ENCODE assay signal across 1 cellular context in the genomic region with DNA sequence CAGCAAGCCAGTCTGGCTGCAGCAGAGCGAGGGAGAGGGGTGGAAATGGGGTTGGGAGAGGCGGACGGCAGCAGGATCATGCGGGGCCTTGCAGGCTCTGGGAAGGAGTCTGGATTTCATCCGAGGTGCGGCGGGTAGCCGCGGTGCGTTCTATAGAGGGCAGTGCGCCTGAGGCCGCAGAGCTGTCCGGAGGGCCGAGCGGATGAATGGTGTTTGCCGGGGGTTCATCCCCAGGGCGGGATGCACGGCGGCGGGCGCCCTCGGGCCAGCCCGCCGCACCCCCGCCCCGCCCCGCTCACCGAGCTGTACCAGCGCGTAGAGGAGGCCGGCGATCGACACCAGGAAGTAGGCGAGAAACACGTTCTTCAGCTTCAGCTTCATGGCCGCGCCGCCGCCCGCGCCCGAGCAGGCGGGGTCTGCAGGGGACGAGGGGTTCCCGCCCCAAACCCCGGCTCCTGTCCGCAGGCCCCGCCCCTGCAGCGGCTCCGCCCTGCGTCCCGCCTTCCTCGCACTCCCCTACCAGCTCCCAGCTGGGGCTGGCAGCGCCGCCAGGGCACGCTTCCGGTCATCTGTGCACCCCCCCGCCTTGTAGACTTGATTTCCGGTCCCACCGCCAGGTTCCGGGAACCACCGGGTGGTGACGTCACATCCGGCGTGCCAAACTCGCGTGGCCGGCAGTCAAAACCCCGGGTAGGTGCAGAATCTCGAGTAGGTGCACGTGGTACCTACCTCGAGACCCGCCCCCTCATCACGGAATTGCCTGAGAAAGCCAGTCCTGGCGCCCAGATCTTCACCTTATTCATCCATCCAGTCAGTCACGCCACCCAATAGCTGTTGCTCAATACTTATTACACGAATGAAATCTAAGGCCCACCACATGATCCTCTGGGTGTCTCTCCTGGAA.
TF ChIP-seq lines count a peak whose summit lies in the region.

A gene (minus strand): TSS at position 420 of the 904 bp plus-strand sequence. CDS start 39 bp downstream, at position 381.

TF ChIP-seq in K562, 482 proteins besides CTCF, POLR2A, EP300 and RAD21 (continued from another document and continues in another):
- TF ChIP-seq, protein P1, sequence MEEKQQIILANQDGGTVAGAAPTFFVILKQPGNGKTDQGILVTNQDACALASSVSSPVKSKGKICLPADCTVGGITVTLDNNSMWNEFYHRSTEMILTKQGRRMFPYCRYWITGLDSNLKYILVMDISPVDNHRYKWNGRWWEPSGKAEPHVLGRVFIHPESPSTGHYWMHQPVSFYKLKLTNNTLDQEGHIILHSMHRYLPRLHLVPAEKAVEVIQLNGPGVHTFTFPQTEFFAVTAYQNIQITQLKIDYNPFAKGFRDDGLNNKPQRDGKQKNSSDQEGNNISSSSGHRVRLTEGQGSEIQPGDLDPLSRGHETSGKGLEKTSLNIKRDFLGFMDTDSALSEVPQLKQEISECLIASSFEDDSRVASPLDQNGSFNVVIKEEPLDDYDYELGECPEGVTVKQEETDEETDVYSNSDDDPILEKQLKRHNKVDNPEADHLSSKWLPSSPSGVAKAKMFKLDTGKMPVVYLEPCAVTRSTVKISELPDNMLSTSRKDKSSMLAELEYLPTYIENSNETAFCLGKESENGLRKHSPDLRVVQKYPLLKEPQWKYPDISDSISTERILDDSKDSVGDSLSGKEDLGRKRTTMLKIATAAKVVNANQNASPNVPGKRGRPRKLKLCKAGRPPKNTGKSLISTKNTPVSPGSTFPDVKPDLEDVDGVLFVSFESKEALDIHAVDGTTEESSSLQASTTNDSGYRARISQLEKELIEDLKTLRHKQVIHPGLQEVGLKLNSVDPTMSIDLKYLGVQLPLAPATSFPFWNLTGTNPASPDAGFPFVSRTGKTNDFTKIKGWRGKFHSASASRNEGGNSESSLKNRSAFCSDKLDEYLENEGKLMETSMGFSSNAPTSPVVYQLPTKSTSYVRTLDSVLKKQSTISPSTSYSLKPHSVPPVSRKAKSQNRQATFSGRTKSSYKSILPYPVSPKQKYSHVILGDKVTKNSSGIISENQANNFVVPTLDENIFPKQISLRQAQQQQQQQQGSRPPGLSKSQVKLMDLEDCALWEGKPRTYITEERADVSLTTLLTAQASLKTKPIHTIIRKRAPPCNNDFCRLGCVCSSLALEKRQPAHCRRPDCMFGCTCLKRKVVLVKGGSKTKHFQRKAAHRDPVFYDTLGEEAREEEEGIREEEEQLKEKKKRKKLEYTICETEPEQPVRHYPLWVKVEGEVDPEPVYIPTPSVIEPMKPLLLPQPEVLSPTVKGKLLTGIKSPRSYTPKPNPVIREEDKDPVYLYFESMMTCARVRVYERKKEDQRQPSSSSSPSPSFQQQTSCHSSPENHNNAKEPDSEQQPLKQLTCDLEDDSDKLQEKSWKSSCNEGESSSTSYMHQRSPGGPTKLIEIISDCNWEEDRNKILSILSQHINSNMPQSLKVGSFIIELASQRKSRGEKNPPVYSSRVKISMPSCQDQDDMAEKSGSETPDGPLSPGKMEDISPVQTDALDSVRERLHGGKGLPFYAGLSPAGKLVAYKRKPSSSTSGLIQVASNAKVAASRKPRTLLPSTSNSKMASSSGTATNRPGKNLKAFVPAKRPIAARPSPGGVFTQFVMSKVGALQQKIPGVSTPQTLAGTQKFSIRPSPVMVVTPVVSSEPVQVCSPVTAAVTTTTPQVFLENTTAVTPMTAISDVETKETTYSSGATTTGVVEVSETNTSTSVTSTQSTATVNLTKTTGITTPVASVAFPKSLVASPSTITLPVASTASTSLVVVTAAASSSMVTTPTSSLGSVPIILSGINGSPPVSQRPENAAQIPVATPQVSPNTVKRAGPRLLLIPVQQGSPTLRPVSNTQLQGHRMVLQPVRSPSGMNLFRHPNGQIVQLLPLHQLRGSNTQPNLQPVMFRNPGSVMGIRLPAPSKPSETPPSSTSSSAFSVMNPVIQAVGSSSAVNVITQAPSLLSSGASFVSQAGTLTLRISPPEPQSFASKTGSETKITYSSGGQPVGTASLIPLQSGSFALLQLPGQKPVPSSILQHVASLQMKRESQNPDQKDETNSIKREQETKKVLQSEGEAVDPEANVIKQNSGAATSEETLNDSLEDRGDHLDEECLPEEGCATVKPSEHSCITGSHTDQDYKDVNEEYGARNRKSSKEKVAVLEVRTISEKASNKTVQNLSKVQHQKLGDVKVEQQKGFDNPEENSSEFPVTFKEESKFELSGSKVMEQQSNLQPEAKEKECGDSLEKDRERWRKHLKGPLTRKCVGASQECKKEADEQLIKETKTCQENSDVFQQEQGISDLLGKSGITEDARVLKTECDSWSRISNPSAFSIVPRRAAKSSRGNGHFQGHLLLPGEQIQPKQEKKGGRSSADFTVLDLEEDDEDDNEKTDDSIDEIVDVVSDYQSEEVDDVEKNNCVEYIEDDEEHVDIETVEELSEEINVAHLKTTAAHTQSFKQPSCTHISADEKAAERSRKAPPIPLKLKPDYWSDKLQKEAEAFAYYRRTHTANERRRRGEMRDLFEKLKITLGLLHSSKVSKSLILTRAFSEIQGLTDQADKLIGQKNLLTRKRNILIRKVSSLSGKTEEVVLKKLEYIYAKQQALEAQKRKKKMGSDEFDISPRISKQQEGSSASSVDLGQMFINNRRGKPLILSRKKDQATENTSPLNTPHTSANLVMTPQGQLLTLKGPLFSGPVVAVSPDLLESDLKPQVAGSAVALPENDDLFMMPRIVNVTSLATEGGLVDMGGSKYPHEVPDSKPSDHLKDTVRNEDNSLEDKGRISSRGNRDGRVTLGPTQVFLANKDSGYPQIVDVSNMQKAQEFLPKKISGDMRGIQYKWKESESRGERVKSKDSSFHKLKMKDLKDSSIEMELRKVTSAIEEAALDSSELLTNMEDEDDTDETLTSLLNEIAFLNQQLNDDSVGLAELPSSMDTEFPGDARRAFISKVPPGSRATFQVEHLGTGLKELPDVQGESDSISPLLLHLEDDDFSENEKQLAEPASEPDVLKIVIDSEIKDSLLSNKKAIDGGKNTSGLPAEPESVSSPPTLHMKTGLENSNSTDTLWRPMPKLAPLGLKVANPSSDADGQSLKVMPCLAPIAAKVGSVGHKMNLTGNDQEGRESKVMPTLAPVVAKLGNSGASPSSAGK (IDR thresholded peaks at IDR 0.05): peak; percentile 92
- TF ChIP-seq HDAC1 (IDR thresholded peaks at IDR 0.05) (peak in 1 of 2 experiments; percentile 98; a peak in 2 of 4 replicates), CEBPG (CRISPR knock-in tag; IDR thresholded peaks at IDR 0.05) (peak; percentile 79), CEBPG (tag; conservative IDR thresholded peaks at IDR 0.05 in 1 of 2, IDR thresholded peaks at IDR 0.05 in 1 of 2) (peak; percentile 95), PHB (CRISPR knock-in tag; IDR thresholded peaks at IDR 0.05) (0 out of 2 replicates have a peak, but pooled peaks have one; percentile 42), ZKSCAN8 (CRISPR knock-in tag; IDR thresholded peaks at IDR 0.05) (no peak), CXXC5 (CRISPR knock-in tag; IDR thresholded peaks at IDR 0.05) (peak; percentile 77), SAFB (IDR thresholded peaks at IDR 0.05; ENCODE audit: borderline replicate concordance, low read depth, low read length) (peak; percentile 65; the same call in 1 of the 2 replicates), ZNF551 (CRISPR knock-in tag; IDR thresholded peaks at IDR 0.05) (no peak), U2AF2 (optimal IDR thresholded peaks at IDR 0.05; ENCODE audit: low read depth, low read length) (no peak), ZNF133 (CRISPR knock-in tag; IDR thresholded peaks at IDR 0.05) (no peak), ZNF780A (CRISPR knock-in tag; IDR thresholded peaks at IDR 0.05) (no peak), POLR2G (IDR thresholded peaks at IDR 0.05; ENCODE audit: low read depth, low read length) (peak; percentile 93), KAT7 (CRISPR knock-in tag; IDR thresholded peaks at IDR 0.05; ENCODE audit: borderline replicate concordance) (no peak), ZNF282 (CRISPR knock-in tag; IDR thresholded peaks at IDR 0.05) (no peak), FOXP1 (CRISPR knock-in tag; IDR thresholded peaks at IDR 0.05) (no peak), NBN (IDR thresholded peaks at IDR 0.05; ENCODE audit: low read depth) (peak; percentile 99)
- TF ChIP-seq, protein P2, sequence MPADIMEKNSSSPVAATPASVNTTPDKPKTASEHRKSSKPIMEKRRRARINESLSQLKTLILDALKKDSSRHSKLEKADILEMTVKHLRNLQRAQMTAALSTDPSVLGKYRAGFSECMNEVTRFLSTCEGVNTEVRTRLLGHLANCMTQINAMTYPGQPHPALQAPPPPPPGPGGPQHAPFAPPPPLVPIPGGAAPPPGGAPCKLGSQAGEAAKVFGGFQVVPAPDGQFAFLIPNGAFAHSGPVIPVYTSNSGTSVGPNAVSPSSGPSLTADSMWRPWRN (IDR thresholded peaks at IDR 0.05; ENCODE audit: low read depth): no peak
- TF ChIP-seq, protein P3, sequence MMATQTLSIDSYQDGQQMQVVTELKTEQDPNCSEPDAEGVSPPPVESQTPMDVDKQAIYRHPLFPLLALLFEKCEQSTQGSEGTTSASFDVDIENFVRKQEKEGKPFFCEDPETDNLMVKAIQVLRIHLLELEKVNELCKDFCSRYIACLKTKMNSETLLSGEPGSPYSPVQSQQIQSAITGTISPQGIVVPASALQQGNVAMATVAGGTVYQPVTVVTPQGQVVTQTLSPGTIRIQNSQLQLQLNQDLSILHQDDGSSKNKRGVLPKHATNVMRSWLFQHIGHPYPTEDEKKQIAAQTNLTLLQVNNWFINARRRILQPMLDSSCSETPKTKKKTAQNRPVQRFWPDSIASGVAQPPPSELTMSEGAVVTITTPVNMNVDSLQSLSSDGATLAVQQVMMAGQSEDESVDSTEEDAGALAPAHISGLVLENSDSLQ (IDR thresholded peaks at IDR 0.05): peak; percentile 65
- TF ChIP-seq, protein P4, sequence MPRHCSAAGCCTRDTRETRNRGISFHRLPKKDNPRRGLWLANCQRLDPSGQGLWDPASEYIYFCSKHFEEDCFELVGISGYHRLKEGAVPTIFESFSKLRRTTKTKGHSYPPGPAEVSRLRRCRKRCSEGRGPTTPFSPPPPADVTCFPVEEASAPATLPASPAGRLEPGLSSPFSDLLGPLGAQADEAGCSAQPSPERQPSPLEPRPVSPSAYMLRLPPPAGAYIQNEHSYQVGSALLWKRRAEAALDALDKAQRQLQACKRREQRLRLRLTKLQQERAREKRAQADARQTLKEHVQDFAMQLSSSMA (CRISPR knock-in tag; IDR thresholded peaks at IDR 0.05): no peak
- TF ChIP-seq, protein P5, sequence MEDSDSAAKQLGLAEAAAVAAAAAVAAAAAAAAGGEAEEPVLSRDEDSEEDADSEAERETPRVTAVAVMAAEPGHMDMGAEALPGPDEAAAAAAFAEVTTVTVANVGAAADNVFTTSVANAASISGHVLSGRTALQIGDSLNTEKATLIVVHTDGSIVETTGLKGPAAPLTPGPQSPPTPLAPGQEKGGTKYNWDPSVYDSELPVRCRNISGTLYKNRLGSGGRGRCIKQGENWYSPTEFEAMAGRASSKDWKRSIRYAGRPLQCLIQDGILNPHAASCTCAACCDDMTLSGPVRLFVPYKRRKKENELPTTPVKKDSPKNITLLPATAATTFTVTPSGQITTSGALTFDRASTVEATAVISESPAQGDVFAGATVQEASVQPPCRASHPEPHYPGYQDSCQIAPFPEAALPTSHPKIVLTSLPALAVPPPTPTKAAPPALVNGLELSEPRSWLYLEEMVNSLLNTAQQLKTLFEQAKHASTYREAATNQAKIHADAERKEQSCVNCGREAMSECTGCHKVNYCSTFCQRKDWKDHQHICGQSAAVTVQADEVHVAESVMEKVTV (CRISPR knock-in tag; IDR thresholded peaks at IDR 0.05): no peak
- TF ChIP-seq, protein P6, sequence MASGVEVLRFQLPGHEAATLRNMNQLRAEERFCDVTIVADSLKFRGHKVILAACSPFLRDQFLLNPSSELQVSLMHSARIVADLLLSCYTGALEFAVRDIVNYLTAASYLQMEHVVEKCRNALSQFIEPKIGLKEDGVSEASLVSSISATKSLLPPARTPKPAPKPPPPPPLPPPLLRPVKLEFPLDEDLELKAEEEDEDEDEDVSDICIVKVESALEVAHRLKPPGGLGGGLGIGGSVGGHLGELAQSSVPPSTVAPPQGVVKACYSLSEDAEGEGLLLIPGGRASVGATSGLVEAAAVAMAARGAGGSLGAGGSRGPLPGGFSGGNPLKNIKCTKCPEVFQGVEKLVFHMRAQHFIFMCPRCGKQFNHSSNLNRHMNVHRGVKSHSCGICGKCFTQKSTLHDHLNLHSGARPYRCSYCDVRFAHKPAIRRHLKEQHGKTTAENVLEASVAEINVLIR (CRISPR knock-in tag; IDR thresholded peaks at IDR 0.05): peak; percentile 91
- TF ChIP-seq, protein P7, sequence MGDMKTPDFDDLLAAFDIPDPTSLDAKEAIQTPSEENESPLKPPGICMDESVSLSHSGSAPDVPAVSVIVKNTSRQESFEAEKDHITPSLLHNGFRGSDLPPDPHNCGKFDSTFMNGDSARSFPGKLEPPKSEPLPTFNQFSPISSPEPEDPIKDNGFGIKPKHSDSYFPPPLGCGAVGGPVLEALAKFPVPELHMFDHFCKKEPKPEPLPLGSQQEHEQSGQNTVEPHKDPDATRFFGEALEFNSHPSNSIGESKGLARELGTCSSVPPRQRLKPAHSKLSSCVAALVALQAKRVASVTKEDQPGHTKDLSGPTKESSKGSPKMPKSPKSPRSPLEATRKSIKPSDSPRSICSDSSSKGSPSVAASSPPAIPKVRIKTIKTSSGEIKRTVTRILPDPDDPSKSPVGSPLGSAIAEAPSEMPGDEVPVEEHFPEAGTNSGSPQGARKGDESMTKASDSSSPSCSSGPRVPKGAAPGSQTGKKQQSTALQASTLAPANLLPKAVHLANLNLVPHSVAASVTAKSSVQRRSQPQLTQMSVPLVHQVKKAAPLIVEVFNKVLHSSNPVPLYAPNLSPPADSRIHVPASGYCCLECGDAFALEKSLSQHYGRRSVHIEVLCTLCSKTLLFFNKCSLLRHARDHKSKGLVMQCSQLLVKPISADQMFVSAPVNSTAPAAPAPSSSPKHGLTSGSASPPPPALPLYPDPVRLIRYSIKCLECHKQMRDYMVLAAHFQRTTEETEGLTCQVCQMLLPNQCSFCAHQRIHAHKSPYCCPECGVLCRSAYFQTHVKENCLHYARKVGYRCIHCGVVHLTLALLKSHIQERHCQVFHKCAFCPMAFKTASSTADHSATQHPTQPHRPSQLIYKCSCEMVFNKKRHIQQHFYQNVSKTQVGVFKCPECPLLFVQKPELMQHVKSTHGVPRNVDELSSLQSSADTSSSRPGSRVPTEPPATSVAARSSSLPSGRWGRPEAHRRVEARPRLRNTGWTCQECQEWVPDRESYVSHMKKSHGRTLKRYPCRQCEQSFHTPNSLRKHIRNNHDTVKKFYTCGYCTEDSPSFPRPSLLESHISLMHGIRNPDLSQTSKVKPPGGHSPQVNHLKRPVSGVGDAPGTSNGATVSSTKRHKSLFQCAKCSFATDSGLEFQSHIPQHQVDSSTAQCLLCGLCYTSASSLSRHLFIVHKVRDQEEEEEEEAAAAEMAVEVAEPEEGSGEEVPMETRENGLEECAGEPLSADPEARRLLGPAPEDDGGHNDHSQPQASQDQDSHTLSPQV (IDR thresholded peaks at IDR 0.05): peak; percentile 90
- TF ChIP-seq, protein P8, sequence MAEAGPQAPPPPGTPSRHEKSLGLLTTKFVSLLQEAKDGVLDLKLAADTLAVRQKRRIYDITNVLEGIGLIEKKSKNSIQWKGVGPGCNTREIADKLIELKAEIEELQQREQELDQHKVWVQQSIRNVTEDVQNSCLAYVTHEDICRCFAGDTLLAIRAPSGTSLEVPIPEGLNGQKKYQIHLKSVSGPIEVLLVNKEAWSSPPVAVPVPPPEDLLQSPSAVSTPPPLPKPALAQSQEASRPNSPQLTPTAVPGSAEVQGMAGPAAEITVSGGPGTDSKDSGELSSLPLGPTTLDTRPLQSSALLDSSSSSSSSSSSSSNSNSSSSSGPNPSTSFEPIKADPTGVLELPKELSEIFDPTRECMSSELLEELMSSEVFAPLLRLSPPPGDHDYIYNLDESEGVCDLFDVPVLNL (CRISPR knock-in tag; IDR thresholded peaks at IDR 0.05; ENCODE audit: low read depth): peak; percentile 59; the same call in 1 of the 2 replicates
- TF ChIP-seq, protein P9, sequence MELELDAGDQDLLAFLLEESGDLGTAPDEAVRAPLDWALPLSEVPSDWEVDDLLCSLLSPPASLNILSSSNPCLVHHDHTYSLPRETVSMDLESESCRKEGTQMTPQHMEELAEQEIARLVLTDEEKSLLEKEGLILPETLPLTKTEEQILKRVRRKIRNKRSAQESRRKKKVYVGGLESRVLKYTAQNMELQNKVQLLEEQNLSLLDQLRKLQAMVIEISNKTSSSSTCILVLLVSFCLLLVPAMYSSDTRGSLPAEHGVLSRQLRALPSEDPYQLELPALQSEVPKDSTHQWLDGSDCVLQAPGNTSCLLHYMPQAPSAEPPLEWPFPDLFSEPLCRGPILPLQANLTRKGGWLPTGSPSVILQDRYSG (tag; conservative IDR thresholded peaks at IDR 0.05; ENCODE audit: low read depth): peak; percentile 81
